In genomic region chr9:136690841-136691261, GRCh38 we compare ENCODE assay signal across 15 cellular contexts. TPM values are rescaled to one million over a fixed set of nuclear protein-coding genes. Genes with fewer than 3 reads are reported as not detected.
DNase-seq lines count a peak whose midpoint lies in the region; ATAC-seq and TF ChIP-seq lines count a peak whose summit lies in the region.
"Had no signal": no experiment of that assay in that cellular context is flagged by ENCODE, and none has a peak within 500 bp of the region (broad histone marks: within the 10 kb centered on the region; RNA-seq: fewer than 3 reads in every experiment).

No MANE protein-coding gene starts in this region.

- peaks cover 6% of the 10 kb centered on the region for H3K4me1 Mint-ChIP-seq in T-helper 17 cell
- peaks cover 5% of the 10 kb centered on the region for H3K4me1 Mint-ChIP-seq in CD8-positive, alpha-beta T cell (ENCODE audit: low read depth)

- no peak for TF ChIP-seq POLR2A in gastrocnemius medialis (IDR thresholded peaks at IDR 0.05)

- peak; percentile 5; the same call in 1 of the 2 replicates for TF ChIP-seq RAD21 in Ishikawa (IDR thresholded peaks at IDR 0.05; ENCODE audit: low read depth)

- peak; percentile 82 for TF ChIP-seq EP300 in Ishikawa (IDR thresholded peaks at IDR 0.05; ENCODE audit: borderline replicate concordance)

- peaks cover 6% of the 10 kb centered on the region for H3K27me3 Mint-ChIP-seq in T-helper 17 cell
- peaks cover 4% of the 10 kb centered on the region for H3K27me3 Mint-ChIP-seq in CD8-positive, alpha-beta T cell (ENCODE audit: low read depth)

- ATAC-seq in T-helper 17 cell (no peak), gastrocnemius medialis (peak; percentile 41 to 45), GM18870 (IDR thresholded peaks at IDR 0.05; ENCODE audit: unreplicated experiment) (no peak), GM19452 (IDR thresholded peaks at IDR 0.05; ENCODE audit: unreplicated experiment) (no peak)
- ATAC-seq in CD8-positive, alpha-beta T cell: no peak

- peak overlapping the region; percentile 53 for H3K4me3 Mint-ChIP-seq in T-helper 17 cell
- no peak overlapping the region for H3K4me3 Mint-ChIP-seq in CD8-positive, alpha-beta T cell

- no peak overlapping the region for H2AFZ ChIP-seq in hepatocyte

- peaks cover 96% of the 10 kb centered on the region for H3K4me1 ChIP-seq in left ventricle myocardium inferior
- H3K4me1 ChIP-seq in gastrocnemius medialis: peaks cover 32 to 45% of the 10 kb centered on the region in 2 donors
- H3K4me1 ChIP-seq in CD8-positive, alpha-beta T cell (ENCODE audit: insufficient read depth, low read length): peaks cover 8% of the 10 kb centered on the region
- H3K4me1 ChIP-seq in hepatocyte (ENCODE audit: insufficient read depth): peaks cover 35% of the 10 kb centered on the region

- H3K27ac Mint-ChIP-seq in T-helper 17 cell: no peak overlapping the region
- H3K27ac Mint-ChIP-seq in CD8-positive, alpha-beta T cell: no peak overlapping the region
- H3K27ac Mint-ChIP-seq: progenitor cell of endocrine pancreas had no signal

- H3K9me2 ChIP-seq in hepatocyte (replicated peaks; ENCODE audit: insufficient read depth): no peaks in the 10 kb centered on the region

- CTCF ChIA-PET in CD8-positive, alpha-beta T cell (lab: Charles Lee): interaction anchor here (1.8 kb wide), 1 partner anchor 19 kb away, joined by 4 read pairs; no protein-coding TSS in a partner anchor

- in situ Hi-C loops in gastrocnemius medialis (cut with MboI; ENCODE audit: low sequenced_read_pairs in 4 of 4): no loop called here

- no peaks in the 10 kb centered on the region for H3K36me3 ChIP-seq in left ventricle myocardium inferior
- H3K36me3 ChIP-seq in gastrocnemius medialis: no peaks in the 10 kb centered on the region
- no peaks in the 10 kb centered on the region for H3K36me3 ChIP-seq in CD8-positive, alpha-beta T cell (ENCODE audit: insufficient read depth, low read length)
- H3K36me3 ChIP-seq in hepatocyte (replicated peaks; ENCODE audit: insufficient read depth, low read depth): no peaks in the 10 kb centered on the region

- DNase-seq in T-helper 17 cell (no peak), left ventricle myocardium inferior (peak; percentile 82), gastrocnemius medialis (peak; percentile 64 to 91), hepatocyte (ENCODE audit: low spot score) (no peak)
- DNase-seq in CD8-positive, alpha-beta T cell: no peak
- DNase-seq: cortex of kidney, DND-41, GOT3, NCI-H748 treated with DMSO at 0.1 percent for 48 hours had no signal

- H4K20me1 ChIP-seq in hepatocyte (ENCODE audit: insufficient read depth, poor library complexity, severe bottlenecking): peaks cover 4% of the 10 kb centered on the region

- TF ChIP-seq CTCF in left ventricle myocardium inferior (IDR thresholded peaks at IDR 0.05; ENCODE audit: borderline replicate concordance) (no peak), gastrocnemius medialis (IDR thresholded peaks at IDR 0.05 in 4 of 5, conservative IDR thresholded peaks at IDR 0.05 in 1 of 5) (no peak), hepatocyte (IDR thresholded peaks at IDR 0.05; ENCODE audit: poor library complexity) (no peak)
- TF ChIP-seq CTCF in CD8-positive, alpha-beta T cell (IDR thresholded peaks at IDR 0.05): no peak

- H3K27ac ChIP-seq in left ventricle myocardium inferior (replicated peaks): peak overlapping the region; percentile 97
- H3K27ac ChIP-seq in gastrocnemius medialis: peak overlapping the region; percentile 88 to 96 (median 94)
- no peak overlapping the region for H3K27ac ChIP-seq in CD8-positive, alpha-beta T cell (ENCODE audit: low read depth, low read length)
- no peak overlapping the region for H3K27ac ChIP-seq in hepatocyte

- H3K9me3 ChIP-seq in T-helper 17 cell (ENCODE audit: control insufficient read depth, low read length, poor library complexity, severe bottlenecking) (no peaks in the 10 kb centered on the region), left ventricle myocardium inferior (replicated peaks) (no peaks in the 10 kb centered on the region), gastrocnemius medialis (no peaks in the 10 kb centered on the region), hepatocyte (ENCODE audit: low read depth) (no peaks in the 10 kb centered on the region)
- no peaks in the 10 kb centered on the region for H3K9me3 ChIP-seq in CD8-positive, alpha-beta T cell (ENCODE audit: low read length)

- H3K79me2 ChIP-seq in hepatocyte: peaks cover 10% of the 10 kb centered on the region

- POLR2A ChIA-PET in CD8-positive, alpha-beta T cell (lab: Charles Lee): no interaction called here

- intact Hi-C loops in left ventricle myocardium inferior (cut with micrococcal nuclease) (no loop called here), gastrocnemius medialis (cut with DNase I; ENCODE audit: low total_unique reads) (loop anchor here (2.0 to 5.0 kb wide), 3 partner anchors 49 to 734 kb away; partner anchors contain the start of gene NOTCH1)
- intact Hi-C loops in CD8-positive, alpha-beta T cell (cut with DNase I, micrococcal nuclease): no loop called here

- H3K4me2 ChIP-seq in hepatocyte: no peak overlapping the region

- H3K27me3 ChIP-seq in left ventricle myocardium inferior (ENCODE audit: low read depth): no peaks in the 10 kb centered on the region
- peaks cover 0 to 4% (median under 1%) of the 10 kb centered on the region in 3 donors for H3K27me3 ChIP-seq in gastrocnemius medialis
- no peaks in the 10 kb centered on the region for H3K27me3 ChIP-seq in CD8-positive, alpha-beta T cell (ENCODE audit: insufficient read depth, low read length)
- no peaks in the 10 kb centered on the region for H3K27me3 ChIP-seq in hepatocyte

- no peaks in the 10 kb centered on the region for H3K9me3 Mint-ChIP-seq in CD8-positive, alpha-beta T cell

- WGBS in hepatocyte (ENCODE audit: low lambda C conversion rate, missing lambda C conversion rate): 94% methylated on average over 12 of the region's 14 CpGs

- H3K4me3 ChIP-seq in left ventricle myocardium inferior (peak overlapping the region; percentile 17), gastrocnemius medialis (no peak overlapping the region), hepatocyte (no peak overlapping the region)
- no peak overlapping the region for H3K4me3 ChIP-seq in CD8-positive, alpha-beta T cell (ENCODE audit: low read depth, low read length)

- no peaks in the 10 kb centered on the region for H3K36me3 Mint-ChIP-seq in T-helper 17 cell (ENCODE audit: low read depth)
- H3K36me3 Mint-ChIP-seq in CD8-positive, alpha-beta T cell: no peaks in the 10 kb centered on the region

TF ChIP-seq in Ishikawa, 13 proteins besides CTCF, POLR2A, EP300 and RAD21:
- TF ChIP-seq ZBTB7A (IDR thresholded peaks at IDR 0.05; ENCODE audit: low read depth): peak; percentile 64; the same call in 1 of the 2 replicates
- TF ChIP-seq EGR1 (IDR thresholded peaks at IDR 0.05): peak; percentile 78
- no peak for TF ChIP-seq CREB1 (IDR thresholded peaks at IDR 0.05; ENCODE audit: low read depth)
- no peak for TF ChIP-seq YY1 (IDR thresholded peaks at IDR 0.05; ENCODE audit: low read depth)
- no peak for TF ChIP-seq CEBPB (IDR thresholded peaks at IDR 0.05)
- TF ChIP-seq TCF12 (IDR thresholded peaks at IDR 0.05; ENCODE audit: low read depth): peak; percentile 99
- TF ChIP-seq NFIC (IDR thresholded peaks at IDR 0.05): peak; percentile 98
- peak; percentile 90 for TF ChIP-seq MAX (IDR thresholded peaks at IDR 0.05)
- TF ChIP-seq USF1 (IDR thresholded peaks at IDR 0.05): peak; percentile 84
- TF ChIP-seq TEAD4 (IDR thresholded peaks at IDR 0.05): peak; percentile 63; the same call in 1 of the 2 replicates
- peak; percentile 58; the same call in 1 of the 2 replicates for TF ChIP-seq FOXM1 (IDR thresholded peaks at IDR 0.05; ENCODE audit: borderline replicate concordance, low read depth)

RNA-seq across cellular contexts. Expression of gene AGPAT2, which starts 3.6 kb away (rescaled TPM):
- total RNA-seq in T-helper 17 cell (1 to 10 TPM; 7.7 to 8.5 TPM), left ventricle myocardium inferior (48.8 TPM), gastrocnemius medialis (10 to 100 TPM; 19.0 to 77.4 (median 36.0) TPM), hepatocyte (125 and 136 TPM in 2 replicates)
- total RNA-seq in CD8-positive, alpha-beta T cell: 1 to 10 TPM; 4.7 TPM
- polyA plus RNA-seq in hepatocyte: 242 and 249 TPM in 2 replicates

RNA-seq across cellular contexts. Expression of gene DIPK1B, which starts 21.5 kb away (rescaled TPM):
- total RNA-seq in T-helper 17 cell: 1 to 10 TPM; 1.3 to 3.2 TPM
- 21.4 TPM for total RNA-seq in left ventricle myocardium inferior
- total RNA-seq in gastrocnemius medialis: 1 to 10 TPM; 1.8 to 4.6 (median 3.8) TPM
- total RNA-seq in CD8-positive, alpha-beta T cell: under 1 TPM; 0.22 to 0.62 TPM
- total RNA-seq in hepatocyte: 31.7 and 33.3 TPM in 2 replicates
- 39.4 and 47.3 TPM in 2 replicates for polyA plus RNA-seq in hepatocyte
- polyA plus RNA-seq: keratinocyte had no signal

RNA-seq across cellular contexts. Expression of gene EGFL7, which starts 28.1 kb away (rescaled TPM):
- 1 to 10 TPM in 1 of 2 donors, not detected in 1; 5.7 TPM for total RNA-seq in T-helper 17 cell
- total RNA-seq in left ventricle myocardium inferior: 81.5 TPM
- 10 to 100 TPM; 37.4 to 74.7 (median 49.0) TPM for total RNA-seq in gastrocnemius medialis
- not detected for total RNA-seq in CD8-positive, alpha-beta T cell
- total RNA-seq in hepatocyte: 50.0 and 52.9 TPM in 2 replicates
- 82.5 and 82.6 TPM in 2 replicates for polyA plus RNA-seq in hepatocyte

RNA-seq across cellular contexts. Expression of gene LCN10, which starts 51.9 kb away (rescaled TPM):
- total RNA-seq in T-helper 17 cell (under 1 TPM in 1 of 2 donors, not detected in 1; 0.90 TPM), left ventricle myocardium inferior (9.6 TPM), gastrocnemius medialis (1 to 10 TPM in 3 of 4 donors, under 1 TPM in 1; 0.61 to 4.7 (median 1.6) TPM), hepatocyte (not detected in 2 replicates)
- under 1 TPM; 0.14 to 0.38 TPM for total RNA-seq in CD8-positive, alpha-beta T cell
- not detected in 2 replicates for polyA plus RNA-seq in hepatocyte
- total RNA-seq: HT1080, progenitor cell of endocrine pancreas had no signal
- polyA plus RNA-seq: keratinocyte had no signal

RNA-seq across cellular contexts. Expression of gene LCN6, which starts 57.5 kb away (rescaled TPM):
- total RNA-seq in T-helper 17 cell: not detected
- total RNA-seq in left ventricle myocardium inferior: 14.6 TPM
- 10 to 100 TPM in 1 of 4 donors, 1 to 10 TPM in 3; 2.1 to 11.7 (median 3.7) TPM for total RNA-seq in gastrocnemius medialis
- not detected for total RNA-seq in CD8-positive, alpha-beta T cell
- total RNA-seq in hepatocyte: not detected in 2 replicates
- not detected in 2 replicates for polyA plus RNA-seq in hepatocyte
- total RNA-seq: HT1080, progenitor cell of endocrine pancreas had no signal
- polyA plus RNA-seq: keratinocyte had no signal

Comparison
In these comparisons a context has a peak if more than half of its experiments do, and no peak if none do; other contexts are left out.
1. ATAC-seq: peak in gastrocnemius medialis (2 of 2); none in T-helper 17 cell (single experiment), GM18870 (single experiment), CD8-positive, alpha-beta T cell (single experiment) and GM19452 (single experiment).
2. DNase-seq: peak in left ventricle myocardium inferior (single experiment) and gastrocnemius medialis (2 of 2); none in T-helper 17 cell (0 of 3), CD8-positive, alpha-beta T cell (0 of 7) and hepatocyte (single experiment).
3. H3K27ac ChIP-seq: peak in left ventricle myocardium inferior (single experiment) and gastrocnemius medialis (4 of 4); none in CD8-positive, alpha-beta T cell (single experiment) and hepatocyte (single experiment).